ENCODE assay signal across 3 cellular contexts in the genomic region with DNA sequence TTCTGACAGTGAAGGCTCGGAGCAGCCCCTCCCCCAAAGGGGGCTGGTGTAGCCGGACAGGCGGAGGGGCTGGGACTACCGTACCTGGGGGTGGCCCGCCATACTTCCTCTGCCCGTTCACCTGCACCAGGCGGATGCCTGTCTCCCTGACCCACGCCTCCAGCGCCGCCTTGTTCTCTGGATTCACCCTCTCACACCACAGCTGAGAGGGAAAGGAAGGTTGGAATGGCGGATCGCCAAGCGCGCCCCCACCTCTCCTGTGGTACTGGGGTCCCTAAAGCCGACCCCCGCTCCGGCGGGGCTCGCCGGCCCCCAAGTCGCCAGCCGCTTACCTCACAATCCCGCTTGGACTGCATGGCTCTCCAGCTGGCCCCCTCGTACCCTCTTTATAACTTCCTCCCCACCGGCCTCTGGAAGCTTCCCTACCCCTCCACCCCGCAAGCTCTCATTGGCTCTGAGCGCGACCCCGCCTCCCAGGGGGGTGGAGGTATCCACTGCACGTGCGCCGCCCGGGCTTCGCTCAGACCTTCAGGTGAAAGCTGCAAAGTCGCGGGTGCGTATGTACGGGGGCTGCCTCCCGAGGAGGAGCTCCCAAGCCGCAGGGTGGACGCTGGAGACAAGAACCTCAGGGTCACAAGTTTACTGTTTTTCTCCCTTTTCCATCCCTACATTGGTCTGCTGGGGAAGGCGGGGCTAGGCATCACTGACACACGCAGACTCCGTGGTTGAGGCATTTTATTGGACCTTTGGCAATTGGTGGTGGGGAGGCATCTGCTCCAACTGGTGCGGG.
TF ChIP-seq lines count a peak whose summit lies in the region.

Gene DND1 (minus strand): TSS at position 390 of the 790 bp plus-strand sequence. CDS start 34 bp downstream, at position 356.

TF ChIP-seq in A549, 52 proteins besides CTCF, POLR2A, EP300 and RAD21:
- 0 out of 2 replicates have a peak, but pooled peaks have one; percentile 65 for TF ChIP-seq POLR2AphosphoS2 (conservative IDR thresholded peaks at IDR 0.05; ENCODE audit: low read length)
- peak in 1 of 2 experiments; percentile 8; a peak in 1 of 5 replicates for TF ChIP-seq JUN (IDR thresholded peaks at IDR 0.05)
- TF ChIP-seq MAFK (IDR thresholded peaks at IDR 0.05; ENCODE audit: partially characterized antibody), result no peak
- no peak for TF ChIP-seq EHMT2 (IDR thresholded peaks at IDR 0.05; ENCODE audit: low read depth)
- no peak for TF ChIP-seq TP53 (CRISPR knock-in tag; IDR thresholded peaks at IDR 0.05)
TF ChIP-seq in A549: peak in this region for 2.

TF ChIP-seq in GM23338, 12 proteins besides CTCF, POLR2A, EP300 and RAD21 (continues in another document):
- no peak for TF ChIP-seq ETS1 (IDR thresholded peaks at IDR 0.05)
- no peak for TF ChIP-seq POLR2AphosphoS5 (IDR thresholded peaks at IDR 0.05; ENCODE audit: low read depth)
- no peak for TF ChIP-seq JUNB (IDR thresholded peaks at IDR 0.05; ENCODE audit: unreplicated experiment)
- no peak for TF ChIP-seq EZH2 (IDR thresholded peaks at IDR 0.05; ENCODE audit: low read depth, unreplicated experiment)
- no peak for TF ChIP-seq STAT1 (IDR thresholded peaks at IDR 0.05; ENCODE audit: unreplicated experiment)
- TF ChIP-seq REST (IDR thresholded peaks at IDR 0.05; ENCODE audit: unreplicated experiment), result no peak
- no peak for TF ChIP-seq ZNF114 (CRISPR knock-in tag; IDR thresholded peaks at IDR 0.05)
- TF ChIP-seq CREB1 (CRISPR knock-in tag; IDR thresholded peaks at IDR 0.05; ENCODE audit: low read depth), result no peak
- TF ChIP-seq EZH2phosphoT487 (IDR thresholded peaks at IDR 0.05; ENCODE audit: unreplicated experiment), result no peak
- TF ChIP-seq NANOG (IDR thresholded peaks at IDR 0.05; ENCODE audit: borderline replicate concordance), result no peak

TF ChIP-seq in K562, 482 proteins besides CTCF, POLR2A, EP300 and RAD21 (continues in another document):
- TF ChIP-seq, protein P1, sequence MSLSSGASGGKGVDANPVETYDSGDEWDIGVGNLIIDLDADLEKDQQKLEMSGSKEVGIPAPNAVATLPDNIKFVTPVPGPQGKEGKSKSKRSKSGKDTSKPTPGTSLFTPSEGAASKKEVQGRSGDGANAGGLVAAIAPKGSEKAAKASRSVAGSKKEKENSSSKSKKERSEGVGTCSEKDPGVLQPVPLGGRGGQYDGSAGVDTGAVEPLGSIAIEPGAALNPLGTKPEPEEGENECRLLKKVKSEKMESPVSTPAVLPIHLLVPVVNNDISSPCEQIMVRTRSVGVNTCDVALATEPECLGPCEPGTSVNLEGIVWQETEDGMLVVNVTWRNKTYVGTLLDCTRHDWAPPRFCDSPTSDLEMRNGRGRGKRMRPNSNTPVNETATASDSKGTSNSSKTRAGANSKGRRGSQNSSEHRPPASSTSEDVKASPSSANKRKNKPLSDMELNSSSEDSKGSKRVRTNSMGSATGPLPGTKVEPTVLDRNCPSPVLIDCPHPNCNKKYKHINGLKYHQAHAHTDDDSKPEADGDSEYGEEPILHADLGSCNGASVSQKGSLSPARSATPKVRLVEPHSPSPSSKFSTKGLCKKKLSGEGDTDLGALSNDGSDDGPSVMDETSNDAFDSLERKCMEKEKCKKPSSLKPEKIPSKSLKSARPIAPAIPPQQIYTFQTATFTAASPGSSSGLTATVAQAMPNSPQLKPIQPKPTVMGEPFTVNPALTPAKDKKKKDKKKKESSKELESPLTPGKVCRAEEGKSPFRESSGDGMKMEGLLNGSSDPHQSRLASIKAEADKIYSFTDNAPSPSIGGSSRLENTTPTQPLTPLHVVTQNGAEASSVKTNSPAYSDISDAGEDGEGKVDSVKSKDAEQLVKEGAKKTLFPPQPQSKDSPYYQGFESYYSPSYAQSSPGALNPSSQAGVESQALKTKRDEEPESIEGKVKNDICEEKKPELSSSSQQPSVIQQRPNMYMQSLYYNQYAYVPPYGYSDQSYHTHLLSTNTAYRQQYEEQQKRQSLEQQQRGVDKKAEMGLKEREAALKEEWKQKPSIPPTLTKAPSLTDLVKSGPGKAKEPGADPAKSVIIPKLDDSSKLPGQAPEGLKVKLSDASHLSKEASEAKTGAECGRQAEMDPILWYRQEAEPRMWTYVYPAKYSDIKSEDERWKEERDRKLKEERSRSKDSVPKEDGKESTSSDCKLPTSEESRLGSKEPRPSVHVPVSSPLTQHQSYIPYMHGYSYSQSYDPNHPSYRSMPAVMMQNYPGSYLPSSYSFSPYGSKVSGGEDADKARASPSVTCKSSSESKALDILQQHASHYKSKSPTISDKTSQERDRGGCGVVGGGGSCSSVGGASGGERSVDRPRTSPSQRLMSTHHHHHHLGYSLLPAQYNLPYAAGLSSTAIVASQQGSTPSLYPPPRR (CRISPR knock-in tag; IDR thresholded peaks at IDR 0.05; ENCODE audit: borderline replicate concordance), result no peak
- TF ChIP-seq MTA3 (IDR thresholded peaks at IDR 0.05; ENCODE audit: borderline replicate concordance), result no peak
- TF ChIP-seq, protein P2, sequence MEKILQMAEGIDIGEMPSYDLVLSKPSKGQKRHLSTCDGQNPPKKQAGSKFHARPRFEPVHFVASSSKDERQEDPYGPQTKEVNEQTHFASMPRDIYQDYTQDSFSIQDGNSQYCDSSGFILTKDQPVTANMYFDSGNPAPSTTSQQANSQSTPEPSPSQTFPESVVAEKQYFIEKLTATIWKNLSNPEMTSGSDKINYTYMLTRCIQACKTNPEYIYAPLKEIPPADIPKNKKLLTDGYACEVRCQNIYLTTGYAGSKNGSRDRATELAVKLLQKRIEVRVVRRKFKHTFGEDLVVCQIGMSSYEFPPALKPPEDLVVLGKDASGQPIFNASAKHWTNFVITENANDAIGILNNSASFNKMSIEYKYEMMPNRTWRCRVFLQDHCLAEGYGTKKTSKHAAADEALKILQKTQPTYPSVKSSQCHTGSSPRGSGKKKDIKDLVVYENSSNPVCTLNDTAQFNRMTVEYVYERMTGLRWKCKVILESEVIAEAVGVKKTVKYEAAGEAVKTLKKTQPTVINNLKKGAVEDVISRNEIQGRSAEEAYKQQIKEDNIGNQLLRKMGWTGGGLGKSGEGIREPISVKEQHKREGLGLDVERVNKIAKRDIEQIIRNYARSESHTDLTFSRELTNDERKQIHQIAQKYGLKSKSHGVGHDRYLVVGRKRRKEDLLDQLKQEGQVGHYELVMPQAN (IDR thresholded peaks at IDR 0.05; ENCODE audit: borderline replicate concordance), result no peak
- no peak for TF ChIP-seq JUNB (CRISPR knock-in tag; conservative IDR thresholded peaks at IDR 0.05)
- TF ChIP-seq FOXK1 (CRISPR knock-in tag; IDR thresholded peaks at IDR 0.05; ENCODE audit: borderline replicate concordance), result no peak
- TF ChIP-seq FUS (optimal IDR thresholded peaks at IDR 0.05; ENCODE audit: low read depth, low read length), result no peak
- TF ChIP-seq ELF1 (tag; IDR thresholded peaks at IDR 0.05), result no peak
- peak; percentile 78 for TF ChIP-seq RBM22 (IDR thresholded peaks at IDR 0.05; ENCODE audit: low read depth, low read length, poor library complexity, severe bottlenecking)
- no peak for TF ChIP-seq IFI16 (CRISPR knock-in tag; IDR thresholded peaks at IDR 0.05)
- TF ChIP-seq RFX1 (IDR thresholded peaks at IDR 0.05), result no peak
- TF ChIP-seq DMBX1 (CRISPR knock-in tag; IDR thresholded peaks at IDR 0.05; ENCODE audit: borderline replicate concordance), result no peak
- no peak for TF ChIP-seq BACH1 (tag; IDR thresholded peaks at IDR 0.05)
- TF ChIP-seq E2F6 (IDR thresholded peaks at IDR 0.05; ENCODE audit: borderline replicate concordance in 1 of 2, extremely low read depth in 1 of 2, insufficient read depth in 1 of 2, insufficient read length in 1 of 2, low read depth in 1 of 2, low read length in 1 of 2, poor library complexity in 1 of 2, severe bottlenecking in 1 of 2), result no peak
- no peak for TF ChIP-seq KAT8 (IDR thresholded peaks at IDR 0.05; ENCODE audit: low read depth)
- TF ChIP-seq, protein P3, sequence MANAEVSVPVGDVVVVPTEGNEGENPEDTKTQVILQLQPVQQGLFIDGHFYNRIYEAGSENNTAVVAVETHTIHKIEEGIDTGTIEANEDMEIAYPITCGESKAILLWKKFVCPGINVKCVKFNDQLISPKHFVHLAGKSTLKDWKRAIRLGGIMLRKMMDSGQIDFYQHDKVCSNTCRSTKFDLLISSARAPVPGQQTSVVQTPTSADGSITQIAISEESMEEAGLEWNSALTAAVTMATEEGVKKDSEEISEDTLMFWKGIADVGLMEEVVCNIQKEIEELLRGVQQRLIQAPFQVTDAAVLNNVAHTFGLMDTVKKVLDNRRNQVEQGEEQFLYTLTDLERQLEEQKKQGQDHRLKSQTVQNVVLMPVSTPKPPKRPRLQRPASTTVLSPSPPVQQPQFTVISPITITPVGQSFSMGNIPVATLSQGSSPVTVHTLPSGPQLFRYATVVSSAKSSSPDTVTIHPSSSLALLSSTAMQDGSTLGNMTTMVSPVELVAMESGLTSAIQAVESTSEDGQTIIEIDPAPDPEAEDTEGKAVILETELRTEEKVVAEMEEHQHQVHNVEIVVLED (CRISPR knock-in tag; IDR thresholded peaks at IDR 0.05), result no peak
- TF ChIP-seq KLF16 (IDR thresholded peaks at IDR 0.05), result no peak
- peak; percentile 71; the same call in 1 of the 2 replicates for TF ChIP-seq SUPT5H (IDR thresholded peaks at IDR 0.05)
- no peak for TF ChIP-seq AFF4 (CRISPR knock-in tag; IDR thresholded peaks at IDR 0.05)
- TF ChIP-seq RBFOX2 (IDR thresholded peaks at IDR 0.05; ENCODE audit: low read depth, low read length), result peak; percentile 61
- no peak for TF ChIP-seq ZNF165 (CRISPR knock-in tag; IDR thresholded peaks at IDR 0.05; ENCODE audit: borderline replicate concordance)
- no peak for TF ChIP-seq NR3C1 (CRISPR knock-in tag; IDR thresholded peaks at IDR 0.05)
- no peak for TF ChIP-seq GTF2A2 (tag; IDR thresholded peaks at IDR 0.05)
- no peak for TF ChIP-seq MECOM (CRISPR knock-in tag; IDR thresholded peaks at IDR 0.05)
- TF ChIP-seq GTF2E2 (tag; IDR thresholded peaks at IDR 0.05), result no peak
- TF ChIP-seq POLR2G (IDR thresholded peaks at IDR 0.05; ENCODE audit: low read depth, low read length), result peak; percentile 74
- no peak for TF ChIP-seq GTF3C2 (IDR thresholded peaks at IDR 0.05; ENCODE audit: borderline replicate concordance, extremely low read depth, insufficient read length)
- no peak for TF ChIP-seq ETS2 (tag; IDR thresholded peaks at IDR 0.05; ENCODE audit: borderline replicate concordance, poor library complexity, severe bottlenecking)
- TF ChIP-seq, protein P4, sequence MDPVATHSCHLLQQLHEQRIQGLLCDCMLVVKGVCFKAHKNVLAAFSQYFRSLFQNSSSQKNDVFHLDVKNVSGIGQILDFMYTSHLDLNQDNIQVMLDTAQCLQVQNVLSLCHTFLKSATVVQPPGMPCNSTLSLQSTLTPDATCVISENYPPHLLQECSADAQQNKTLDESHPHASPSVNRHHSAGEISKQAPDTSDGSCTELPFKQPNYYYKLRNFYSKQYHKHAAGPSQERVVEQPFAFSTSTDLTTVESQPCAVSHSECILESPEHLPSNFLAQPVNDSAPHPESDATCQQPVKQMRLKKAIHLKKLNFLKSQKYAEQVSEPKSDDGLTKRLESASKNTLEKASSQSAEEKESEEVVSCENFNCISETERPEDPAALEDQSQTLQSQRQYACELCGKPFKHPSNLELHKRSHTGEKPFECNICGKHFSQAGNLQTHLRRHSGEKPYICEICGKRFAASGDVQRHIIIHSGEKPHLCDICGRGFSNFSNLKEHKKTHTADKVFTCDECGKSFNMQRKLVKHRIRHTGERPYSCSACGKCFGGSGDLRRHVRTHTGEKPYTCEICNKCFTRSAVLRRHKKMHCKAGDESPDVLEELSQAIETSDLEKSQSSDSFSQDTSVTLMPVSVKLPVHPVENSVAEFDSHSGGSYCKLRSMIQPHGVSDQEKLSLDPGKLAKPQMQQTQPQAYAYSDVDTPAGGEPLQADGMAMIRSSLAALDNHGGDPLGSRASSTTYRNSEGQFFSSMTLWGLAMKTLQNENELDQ (CRISPR knock-in tag; IDR thresholded peaks at IDR 0.05; ENCODE audit: borderline replicate concordance), result no peak
- TF ChIP-seq RBM25 (IDR thresholded peaks at IDR 0.05; ENCODE audit: low read depth, low read length, severe bottlenecking), result no peak
- 0 out of 2 replicates have a peak, but pooled peaks have one; percentile 23 for TF ChIP-seq POLR2AphosphoS2 (IDR thresholded peaks at IDR 0.05; ENCODE audit: low read length)
